ENCODE assay signal across 8 cellular contexts in the genomic region with DNA sequence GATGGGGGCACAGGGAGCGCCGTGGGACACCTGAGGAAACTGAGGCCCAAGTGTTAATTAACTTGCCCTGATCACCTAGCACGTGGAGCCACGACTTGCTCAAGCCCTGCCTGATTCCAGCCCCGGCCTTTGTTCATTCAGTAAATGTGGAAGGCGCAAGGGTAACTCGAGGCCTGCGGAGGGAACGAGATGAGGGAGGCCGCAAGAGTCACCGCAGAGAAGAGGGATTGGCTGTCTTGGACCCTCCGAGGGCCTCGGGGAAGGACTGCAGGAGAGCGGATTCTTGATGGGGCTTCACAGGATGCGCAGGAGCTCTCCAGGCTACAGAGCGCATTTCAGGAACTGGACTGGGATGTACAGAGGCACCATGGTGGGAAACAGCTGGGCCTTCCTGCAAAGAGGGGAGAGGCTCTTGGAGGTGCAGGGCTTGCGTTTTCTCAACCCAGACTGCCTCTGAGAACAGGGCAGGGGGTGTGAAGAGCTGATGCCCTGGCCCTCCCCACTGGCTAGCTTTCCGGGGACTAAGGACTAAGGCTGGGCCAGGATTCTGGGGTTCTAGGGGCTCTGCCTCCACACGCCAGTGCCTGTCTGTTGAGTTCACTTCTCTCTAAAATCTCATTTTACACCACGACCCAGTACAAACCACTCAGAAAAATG. TPM values are rescaled to one million over a fixed set of nuclear protein-coding genes. Genes with fewer than 3 reads are reported as not detected.
DNase-seq lines count a peak whose midpoint lies in the region; ATAC-seq, FAIRE-seq and TF ChIP-seq lines count a peak whose summit lies in the region.

No MANE protein-coding gene starts in this region.

- H3K27me3 ChIP-seq in endothelial cell of umbilical vein (ENCODE audit: control insufficient read depth in 2 of 2, insufficient read depth in 2 of 2, low read length in 2 of 2), result no peaks in the 10 kb centered on the region
- H3K27me3 ChIP-seq in prostate gland (replicated peaks; ENCODE audit: insufficient read depth), result no peaks in the 10 kb centered on the region
- H3K27me3 ChIP-seq in uterus, result peaks cover 0 to 7% of the 10 kb centered on the region in 2 donors

- intact Hi-C loops in endothelial cell of umbilical vein (cut with micrococcal nuclease) (no loop called here), prostate gland (cut with DNase I) (no loop called here), uterus (cut with DNase I; ENCODE audit: low total_unique reads) (no loop called here)

- POLR2A ChIA-PET in endothelial cell of umbilical vein (lab: Charles Lee), result no interaction called here

- H3K4me3 ChIP-seq in SK-N-MC (peak overlapping the region; percentile 67), endothelial cell of umbilical vein (replicated peaks in 1 of 3; ENCODE audit: insufficient read depth in 1 of 3, low read depth in 1 of 3, low read length in 3 of 3) (no peak overlapping the region), prostate gland (peak overlapping the region; percentile 31 to 35), uterus (no peak overlapping the region)

- CTCF ChIA-PET in endothelial cell of umbilical vein (lab: Charles Lee), result interaction anchor here (1.6 to 4.3 kb wide), 4 partner anchors 8 to 44 kb away, joined by 4 to 22 read pairs (median 12); a partner anchor contains a TSS

- H3K9me1 ChIP-seq in endothelial cell of umbilical vein (replicated peaks; ENCODE audit: control insufficient read depth, extremely low read depth, insufficient read depth, low read length), result no peaks in the 10 kb centered on the region

- H3K9ac ChIP-seq in ES-I3 (ENCODE audit: low read depth, low read length) (peak overlapping the region; percentile 36; the same call in 1 of the 2 replicates), SK-N-MC (ENCODE audit: insufficient read length) (no peak overlapping the region), endothelial cell of umbilical vein (replicated peaks; ENCODE audit: extremely low read depth, insufficient read depth, low read length) (no peak overlapping the region)

- H2AFZ ChIP-seq in endothelial cell of umbilical vein (ENCODE audit: low read depth, low read length), result no peak overlapping the region

- H4K20me1 ChIP-seq in endothelial cell of umbilical vein (replicated peaks; ENCODE audit: control insufficient read depth, extremely low read depth, insufficient read depth, low read length), result no peaks in the 10 kb centered on the region

- DNase-seq in SK-N-MC (ENCODE audit: low read depth, low spot score), result no peak
- no peak for DNase-seq in endothelial cell of umbilical vein (ENCODE audit: low read depth, low spot score)
- no peak for DNase-seq in prostate gland (ENCODE audit: low spot score)
- no peak for DNase-seq in uterus
- no peak for DNase-seq in DMS153 treated with DMSO at 0.1 percent for 48 hours (lab: John Stamatoyannopoulos, UW; ENCODE audit: unreplicated experiment)

- peak overlapping the region; percentile 49 for H3K4me2 ChIP-seq in endothelial cell of umbilical vein (ENCODE audit: insufficient read depth, low read length)

- H3K9me3 ChIP-seq in ES-I3 (ENCODE audit: control insufficient read depth, insufficient read depth, low read length) (no peaks in the 10 kb centered on the region), SK-N-MC (ENCODE audit: low read depth, low read length) (no peaks in the 10 kb centered on the region), endothelial cell of umbilical vein (replicated peaks; ENCODE audit: control insufficient read depth, insufficient read depth, low read length) (no peaks in the 10 kb centered on the region), prostate gland (no peaks in the 10 kb centered on the region), uterus (no peaks in the 10 kb centered on the region)

- peaks cover 13% of the 10 kb centered on the region for H3K79me2 ChIP-seq in endothelial cell of umbilical vein (ENCODE audit: control insufficient read depth, insufficient read depth, low read length)

- H3K27ac ChIP-seq in SK-N-MC, result no peak overlapping the region
- no peak overlapping the region for H3K27ac ChIP-seq in endothelial cell of umbilical vein (ENCODE audit: insufficient read depth, low read depth, low read length)
- no peak overlapping the region for H3K27ac ChIP-seq in prostate gland
- no peak overlapping the region for H3K27ac ChIP-seq in uterus

- no peak for FAIRE-seq in endothelial cell of umbilical vein (lab: Jason Lieb, UNC)

- 78% methylated on average over 20 of the region's 20 CpGs for WGBS in prostate gland

- BruUV-seq in endothelial cell of umbilical vein (replicated peaks; lab: Mats Ljungman, UMichigan), result no TSS peak

- TF ChIP-seq CTCF in endothelial cell of umbilical vein (IDR thresholded peaks at IDR 0.05; ENCODE audit: extremely low read depth in 1 of 2, insufficient read depth in 1 of 2, low read depth in 1 of 2, low read length in 2 of 2) (no peak), prostate gland (IDR thresholded peaks at IDR 0.05) (no peak), uterus (IDR thresholded peaks at IDR 0.05) (no peak)

- H3K36me3 ChIP-seq in ES-I3 (ENCODE audit: insufficient read depth, low read length) (no peaks in the 10 kb centered on the region), SK-N-MC (ENCODE audit: insufficient read depth, low read length) (peaks cover 4% of the 10 kb centered on the region; the same call in 1 of the 2 replicates), endothelial cell of umbilical vein (ENCODE audit: control insufficient read depth in 2 of 2, extremely low read depth in 1 of 2, insufficient read depth in 2 of 2, low read length in 2 of 2) (peaks cover 0 to 2% of the 10 kb centered on the region in 2 experiments), prostate gland (no peaks in the 10 kb centered on the region), uterus (no peaks in the 10 kb centered on the region)

- no peaks in the 10 kb centered on the region; the same call in 1 of the 2 replicates for H3K4me1 ChIP-seq in ES-I3 (ENCODE audit: insufficient read depth, low read length)
- H3K4me1 ChIP-seq in endothelial cell of umbilical vein (ENCODE audit: control insufficient read depth, extremely low read depth, insufficient read depth, low read length), result peaks cover 34% of the 10 kb centered on the region
- H3K4me1 ChIP-seq in prostate gland (replicated peaks), result peaks cover 15% of the 10 kb centered on the region
- H3K4me1 ChIP-seq in uterus, result peaks cover 0 to 16% of the 10 kb centered on the region in 2 donors

- no peak for TF ChIP-seq POLR2A in endothelial cell of umbilical vein (IDR thresholded peaks at IDR 0.05; ENCODE audit: low read depth, low read length)
- TF ChIP-seq POLR2A in prostate gland (IDR thresholded peaks at IDR 0.05), result no peak
- no peak for TF ChIP-seq POLR2A in uterus (IDR thresholded peaks at IDR 0.05)

- ATAC-seq in HG03025 (IDR thresholded peaks at IDR 0.05; ENCODE audit: low FRiP score, unreplicated experiment), result no peak
- ATAC-seq in HG02759 (IDR thresholded peaks at IDR 0.05; ENCODE audit: unreplicated experiment), result no peak

- dilution Hi-C loops in endothelial cell of umbilical vein (cut with MboI; ENCODE audit: extremely low pct_ligation_motif_present, low sequenced_read_pairs), result no loop called here

RNA-seq across cellular contexts. Expression of a gene that starts 0.6 kb away (rescaled TPM):
- total RNA-seq in endothelial cell of umbilical vein (12.2 and 16.0 TPM in 2 replicates), prostate gland (10 to 100 TPM; 22.7 to 31.4 TPM), uterus (10 to 100 TPM; 13.3 to 40.8 (median 22.0) TPM)
- polyA plus RNA-seq in endothelial cell of umbilical vein, result 7.7 and 9.0 TPM in 2 replicates
- polyA plus RNA-seq in endothelial cell of umbilical vein (2011; cell fraction: cytosol; rRNA removed), result 3.4 and 5.0 TPM in 2 replicates
- polyA plus RNA-seq in endothelial cell of umbilical vein (2011; cell fraction: nucleus; rRNA removed), result 19.7 and 27.1 TPM in 2 replicates
- 7.6 and 8.0 TPM in 2 replicates for polyA plus RNA-seq in endothelial cell of umbilical vein (2012)
- polyA minus RNA-seq in endothelial cell of umbilical vein, result 10.6 and 13.9 TPM in 2 replicates
- 9.9 TPM for polyA minus RNA-seq in endothelial cell of umbilical vein (2011; cell fraction: cytosol; rRNA and poly(A)+ RNA removed)
- 25.4 and 27.0 TPM in 2 replicates for polyA minus RNA-seq in endothelial cell of umbilical vein (2011; cell fraction: nucleus; rRNA and poly(A)+ RNA removed)

RNA-seq across cellular contexts. Expression of a gene that starts 1.8 kb away (rescaled TPM):
- total RNA-seq in endothelial cell of umbilical vein (2.1 and 2.2 TPM in 2 replicates), prostate gland (10 to 100 TPM; 18.4 to 18.6 TPM), uterus (1 to 10 TPM in 3 of 4 donors, under 1 TPM in 1; 0.26 to 3.7 (median 2.6) TPM)
- polyA plus RNA-seq in endothelial cell of umbilical vein, result 4.3 and 5.7 TPM in 2 replicates
- 2.2 and 3.2 TPM in 2 replicates for polyA plus RNA-seq in endothelial cell of umbilical vein (2011; cell fraction: cytosol; rRNA removed)
- 3.0 and 3.8 TPM in 2 replicates for polyA plus RNA-seq in endothelial cell of umbilical vein (2011; cell fraction: nucleus; rRNA removed)
- 3.0 and 3.8 TPM in 2 replicates for polyA plus RNA-seq in endothelial cell of umbilical vein (2012)
- polyA minus RNA-seq in endothelial cell of umbilical vein, result 1.4 and 4.7 TPM in 2 replicates
- 0.51 TPM for polyA minus RNA-seq in endothelial cell of umbilical vein (2011; cell fraction: cytosol; rRNA and poly(A)+ RNA removed)
- 3.1 and 4.6 TPM in 2 replicates for polyA minus RNA-seq in endothelial cell of umbilical vein (2011; cell fraction: nucleus; rRNA and poly(A)+ RNA removed)

RNA-seq across cellular contexts. Expression of a gene that starts 9.9 kb away (rescaled TPM):
- 62.1 and 67.1 TPM in 2 replicates for total RNA-seq in endothelial cell of umbilical vein
- 35.8 and 47.3 TPM in 2 replicates for polyA plus RNA-seq in endothelial cell of umbilical vein
- 27.5 and 41.8 TPM in 2 replicates for polyA plus RNA-seq in endothelial cell of umbilical vein (2011; cell fraction: cytosol; rRNA removed)
- polyA plus RNA-seq in endothelial cell of umbilical vein (2011; cell fraction: nucleus; rRNA removed), result 45.9 and 55.5 TPM in 2 replicates
- polyA plus RNA-seq in endothelial cell of umbilical vein (2012), result 42.5 and 75.3 TPM in 2 replicates
- polyA minus RNA-seq in endothelial cell of umbilical vein, result 17.3 and 23.2 TPM in 2 replicates
- polyA minus RNA-seq in endothelial cell of umbilical vein (2011; cell fraction: cytosol; rRNA and poly(A)+ RNA removed), result 28.5 TPM
- 14.5 and 21.9 TPM in 2 replicates for polyA minus RNA-seq in endothelial cell of umbilical vein (2011; cell fraction: nucleus; rRNA and poly(A)+ RNA removed)
- total RNA-seq in prostate gland, result 10 to 100 TPM; 36.9 to 94.7 TPM
- 10 to 100 TPM in 2 of 4 donors, 1 to 10 TPM in 2; 7.2 to 38.7 (median 14.4) TPM for total RNA-seq in uterus

RNA-seq across cellular contexts. Expression of a gene that starts 28.2 kb away (rescaled TPM):
- total RNA-seq in endothelial cell of umbilical vein, result 37.9 and 39.9 TPM in 2 replicates
- 25.2 and 36.7 TPM in 2 replicates for polyA plus RNA-seq in endothelial cell of umbilical vein
- polyA plus RNA-seq in endothelial cell of umbilical vein (2011; cell fraction: cytosol; rRNA removed), result 13.1 and 20.9 TPM in 2 replicates
- polyA plus RNA-seq in endothelial cell of umbilical vein (2011; cell fraction: nucleus; rRNA removed), result 116 and 147 TPM in 2 replicates
- polyA plus RNA-seq in endothelial cell of umbilical vein (2012), result 20.9 and 28.5 TPM in 2 replicates
- polyA minus RNA-seq in endothelial cell of umbilical vein, result 11.4 and 20.2 TPM in 2 replicates
- 6.3 TPM for polyA minus RNA-seq in endothelial cell of umbilical vein (2011; cell fraction: cytosol; rRNA and poly(A)+ RNA removed)
- polyA minus RNA-seq in endothelial cell of umbilical vein (2011; cell fraction: nucleus; rRNA and poly(A)+ RNA removed), result 21.9 and 32.9 TPM in 2 replicates
- 10 to 100 TPM; 25.5 to 68.4 TPM for total RNA-seq in prostate gland
- total RNA-seq in uterus, result 10 to 100 TPM in 3 of 4 donors, 1 to 10 TPM in 1; 2.8 to 39.6 (median 21.6) TPM

Comparison
In these comparisons a context has a peak if more than half of its experiments do, and no peak if none do; other contexts are left out.
1. H3K4me3 ChIP-seq: peak in SK-N-MC (single experiment) and prostate gland (2 of 2); none in endothelial cell of umbilical vein (0 of 3) and uterus (0 of 2).